ENCODE assay signal across 17 cellular contexts in genomic region chr13:59893261-59893660, GRCh38.
DNase-seq lines count a peak whose midpoint lies in the region; TF ChIP-seq lines count a peak whose summit lies in the region.
"Had no signal": no experiment of that assay in that cellular context is flagged by ENCODE, and none has a peak within 500 bp of the region (broad histone marks: within the 10 kb centered on the region; RNA-seq: fewer than 3 reads in every experiment).

No MANE protein-coding gene starts in this region.

- H3K27ac ChIP-seq in A673 (ENCODE audit: low read depth, low read length, poor library complexity, severe bottlenecking): peak overlapping the region; percentile 21
- H3K27ac ChIP-seq: BLaER1 treated with 17β-estradiol and CSF1 and Interleukin-3, amounts not matched to agents 10 nM and 100 nM had no signal

- H3K9ac ChIP-seq in skeletal muscle satellite cell (ENCODE audit: low read depth, low read length): no peak overlapping the region
- H3K9ac ChIP-seq: BLaER1 treated with 17β-estradiol and CSF1 and Interleukin-3, amounts not matched to agents 10 nM and 100 nM had no signal

- H3K36me3 ChIP-seq in A673 (ENCODE audit: insufficient read depth, low read length, poor library complexity, severe bottlenecking) (peaks cover under 1% of the 10 kb centered on the region), skeletal muscle satellite cell (ENCODE audit: insufficient read depth, low read length) (no peaks in the 10 kb centered on the region)
- H3K36me3 ChIP-seq: BLaER1 treated with 17β-estradiol and CSF1 and Interleukin-3, amounts not matched to agents 10 nM and 100 nM had no signal

- TF ChIP-seq CTCF in A673 (conservative IDR thresholded peaks at IDR 0.05; ENCODE audit: low read depth, low read length) (no peak), epithelial cell of proximal tubule (conservative IDR thresholded peaks at IDR 0.05; ENCODE audit: low read depth, low read length) (no peak)

- intact Hi-C loops in A673 (cut with micrococcal nuclease; ENCODE audit: unreplicated experiment): no loop called here

- H3K4me1 ChIP-seq in A673 (ENCODE audit: insufficient read depth, low read length, poor library complexity, severe bottlenecking) (peaks cover 37% of the 10 kb centered on the region), skeletal muscle satellite cell (ENCODE audit: control insufficient read depth, insufficient read depth, low read length) (peaks cover 11% of the 10 kb centered on the region)
- H3K4me1 ChIP-seq: BLaER1 treated with 17β-estradiol and CSF1 and Interleukin-3, amounts not matched to agents 10 nM and 100 nM had no signal

- CTCF ChIA-PET in A673 (lab: Charles Lee): no interaction called here

- H3K4me3 ChIP-seq in A673 (ENCODE audit: low read depth, low read length, poor library complexity, severe bottlenecking): no peak overlapping the region
- no peak overlapping the region for H3K4me3 ChIP-seq in epithelial cell of proximal tubule (ENCODE audit: low read depth, low read length)
- no peak overlapping the region for H3K4me3 ChIP-seq in skeletal muscle satellite cell (ENCODE audit: low read length)
- H3K4me3 ChIP-seq: BLaER1 treated with 17β-estradiol and CSF1 and Interleukin-3, amounts not matched to agents 10 nM and 100 nM; GM23338 had no signal

- no TSS peak for BruUV-seq in A673 (replicated peaks; lab: Mats Ljungman, UMichigan)

- in situ Hi-C loops in G401 (cut with HindIII; ENCODE audit: low sequenced_read_pairs): no loop called here

- H3K4me2 ChIP-seq in skeletal muscle satellite cell (ENCODE audit: low read length): peak overlapping the region; percentile 49
- H3K4me2 ChIP-seq: BLaER1 treated with 17β-estradiol and CSF1 and Interleukin-3, amounts not matched to agents 10 nM and 100 nM; GM23338 had no signal

- no peak for DNase-seq in A673 (ENCODE audit: low spot score)
- peak; percentile 52 for DNase-seq in epithelial cell of proximal tubule (ENCODE audit: low read depth)
- DNase-seq in left kidney (ENCODE audit: low read depth, low spot score): peak; percentile 31
- DNase-seq in NCI-H748 treated with DMSO at 0.1 percent for 48 hours (lab: John Stamatoyannopoulos, UW): no peak
- DNase-seq in G401 (ENCODE audit: low spot score): no peak
- DNase-seq in SHP77 treated with DMSO at 0.1 percent for 48 hours (lab: John Stamatoyannopoulos, UW): no peak
- DNase-seq: 8988T; Calu3; CD8-positive, alpha-beta T cell; DMS 273 treated with DMSO at 0.1 percent for 48 hours; DMS53; DND-41; EL; HCEC 1CT had no signal

- H3K9me3 ChIP-seq in A673 (ENCODE audit: low read depth, low read length, poor library complexity, severe bottlenecking) (no peaks in the 10 kb centered on the region), skeletal muscle satellite cell (replicated peaks; ENCODE audit: low read length) (no peaks in the 10 kb centered on the region)
- H3K9me3 ChIP-seq: BLaER1 treated with 17β-estradiol and CSF1 and Interleukin-3, amounts not matched to agents 10 nM and 100 nM had no signal

- POLR2A ChIA-PET in A673 (lab: Charles Lee; ENCODE audit: low non-redundant PET): no interaction called here

- H3K27me3 ChIP-seq in A673 (replicated peaks; ENCODE audit: insufficient read depth, low read depth, low read length, poor library complexity) (no peaks in the 10 kb centered on the region), skeletal muscle satellite cell (ENCODE audit: control insufficient read depth, insufficient read depth, low read length) (no peaks in the 10 kb centered on the region)
- H3K27me3 ChIP-seq: BLaER1 treated with 17β-estradiol and CSF1 and Interleukin-3, amounts not matched to agents 10 nM and 100 nM had no signal

Comparison
In these comparisons a context has a peak if more than half of its experiments do, and no peak if none do; other contexts are left out.
1. DNase-seq: peak in epithelial cell of proximal tubule (single experiment) and left kidney (single experiment); none in A673 (single experiment), NCI-H748 treated with DMSO at 0.1 percent for 48 hours (single experiment), G401 (single experiment) and SHP77 treated with DMSO at 0.1 percent for 48 hours (single experiment).